16 cellular contexts compared by ENCODE assay signal in genomic region chr4:10753326-10753725, GRCh38.
"Had no signal": no experiment of that assay in that cellular context is flagged by ENCODE, and none has a peak within 500 bp of the region (broad histone marks: within the 10 kb centered on the region; RNA-seq: fewer than 3 reads in every experiment).

No MANE protein-coding gene starts in this region.

- H3K27me3 ChIP-seq: brain microvascular endothelial cell, gastrocnemius medialis, heart left ventricle had no signal

- H3K27ac ChIP-seq: brain microvascular endothelial cell, gastrocnemius medialis, heart left ventricle had no signal

- H3K4me1 Mint-ChIP-seq: activated CD4-positive, alpha-beta T cell treated with anti-CD3 and anti-CD28 coated beads, Interleukin-2, amount 10 ng/mL, durations not matched to agents 24 days and 14 days; immature natural killer cell; stimulated activated effector memory CD8-positive, alpha-beta T cell treated with anti-CD3 and anti-CD28 coated beads, Interleukin-12 subunit alpha, Interleukin-12 subunit beta, amount 100 ng/mL, for 72 hours had no signal

- H3K36me3 ChIP-seq: brain microvascular endothelial cell, gastrocnemius medialis, heart left ventricle had no signal

- H3K4me3 Mint-ChIP-seq: activated CD4-positive, alpha-beta T cell treated with anti-CD3 and anti-CD28 coated beads, Interleukin-2, amount 10 ng/mL, durations not matched to agents 24 days and 14 days; activated CD8-positive, alpha-beta T cell treated with anti-CD3 and anti-CD28 coated beads, Interleukin-2, amount 10 ng/mL, durations not matched to agents 7 days and 5 days; activated T-cell treated with anti-CD3 and anti-CD28 coated beads, Interleukin-2, amount 50 U/mL, for 72 hours; immature natural killer cell; nephron progenitor cell; stimulated activated effector memory CD8-positive, alpha-beta T cell treated with anti-CD3 and anti-CD28 coated beads, Interleukin-12 subunit alpha, Interleukin-12 subunit beta, amount 100 ng/mL, for 72 hours had no signal

- H3K4me1 ChIP-seq: gastrocnemius medialis, heart left ventricle had no signal

- DNase-seq: activated CD4-positive, alpha-beta T cell treated with anti-CD3 and anti-CD28 coated beads, Interleukin-2, amount 10 ng/mL, durations not matched to agents 24 days and 14 days; activated CD4-positive, CD25-positive, alpha-beta regulatory T cell; activated CD8-positive, alpha-beta memory T cell treated with anti-CD3 and anti-CD28 coated beads, Interleukin-2, amount 50 U/mL, for 48 hours; activated CD8-positive, alpha-beta T cell treated with anti-CD3 and anti-CD28 coated beads, Interleukin-2, amount 10 ng/mL, durations not matched to agents 7 days and 5 days; activated gamma-delta T cell; activated T-cell treated with anti-CD3 and anti-CD28 coated beads, Interleukin-2, amount 50 U/mL, for 72 hours; amygdala; brain microvascular endothelial cell; effector CD8-positive, alpha-beta T cell; gastrocnemius medialis; heart left ventricle; immature natural killer cell; nephron progenitor cell; occipital lobe had no signal

- H3K9me3 Mint-ChIP-seq: immature natural killer cell; nephron progenitor cell; stimulated activated effector memory CD8-positive, alpha-beta T cell treated with anti-CD3 and anti-CD28 coated beads, Interleukin-12 subunit alpha, Interleukin-12 subunit beta, amount 100 ng/mL, for 72 hours had no signal

- H3K4me3 ChIP-seq: gastrocnemius medialis, heart left ventricle had no signal

- H3K36me3 Mint-ChIP-seq: activated naive CD4-positive, alpha-beta T cell treated with anti-CD3 and anti-CD28 coated beads, Interleukin-2, amount 50 U/mL, for 72 hours; immature natural killer cell; stimulated activated effector memory CD8-positive, alpha-beta T cell treated with anti-CD3 and anti-CD28 coated beads, Interleukin-12 subunit alpha, Interleukin-12 subunit beta, amount 100 ng/mL, for 72 hours had no signal

- ATAC-seq: activated CD8-positive, alpha-beta T cell treated with anti-CD3 and anti-CD28 coated beads, Interleukin-2, amount 10 ng/mL, durations not matched to agents 7 days and 5 days; activated naive CD4-positive, alpha-beta T cell treated with anti-CD3 and anti-CD28 coated beads, Interleukin-2, amount 50 U/mL, for 72 hours; activated T-cell treated with anti-CD3 and anti-CD28 coated beads, Interleukin-2, amount 50 U/mL, for 72 hours; gastrocnemius medialis; heart left ventricle; stimulated activated effector memory CD8-positive, alpha-beta T cell treated with anti-CD3 and anti-CD28 coated beads, Interleukin-12 subunit alpha, Interleukin-12 subunit beta, amount 100 ng/mL, for 72 hours had no signal

- H3K27ac Mint-ChIP-seq: activated CD8-positive, alpha-beta T cell treated with anti-CD3 and anti-CD28 coated beads, Interleukin-2, amount 10 ng/mL, durations not matched to agents 7 days and 5 days; activated naive CD4-positive, alpha-beta T cell treated with anti-CD3 and anti-CD28 coated beads, Interleukin-2, amount 50 U/mL, for 72 hours; activated T-cell treated with anti-CD3 and anti-CD28 coated beads, Interleukin-2, amount 50 U/mL, for 72 hours; immature natural killer cell; nephron progenitor cell; stimulated activated effector memory CD8-positive, alpha-beta T cell treated with anti-CD3 and anti-CD28 coated beads, Interleukin-12 subunit alpha, Interleukin-12 subunit beta, amount 100 ng/mL, for 72 hours had no signal
